ENCODE assay signal across 1 cellular context in genomic region chr13:110872034-110872767, GRCh38.
TF ChIP-seq lines count a peak whose summit lies in the region.

No MANE protein-coding gene starts in this region.

TF ChIP-seq in HepG2, 621 proteins besides CTCF, POLR2A, EP300 and RAD21:
- TF ChIP-seq RXRA (CRISPR knock-in tag; IDR thresholded peaks at IDR 0.05) (0 out of 2 replicates have a peak, but pooled peaks have one; percentile 21), RARA (CRISPR knock-in tag; IDR thresholded peaks at IDR 0.05) (peak; percentile 41; the same call in 1 of the 2 replicates), BHLHE40 (IDR thresholded peaks at IDR 0.05; ENCODE audit: low read length) (peak; percentile 44; the same call in 1 of the 2 replicates), ZNF672 (CRISPR knock-in tag; IDR thresholded peaks at IDR 0.05) (no peak)
